Comparison of ENCODE assay signal across 11 cellular contexts in the genomic region with DNA sequence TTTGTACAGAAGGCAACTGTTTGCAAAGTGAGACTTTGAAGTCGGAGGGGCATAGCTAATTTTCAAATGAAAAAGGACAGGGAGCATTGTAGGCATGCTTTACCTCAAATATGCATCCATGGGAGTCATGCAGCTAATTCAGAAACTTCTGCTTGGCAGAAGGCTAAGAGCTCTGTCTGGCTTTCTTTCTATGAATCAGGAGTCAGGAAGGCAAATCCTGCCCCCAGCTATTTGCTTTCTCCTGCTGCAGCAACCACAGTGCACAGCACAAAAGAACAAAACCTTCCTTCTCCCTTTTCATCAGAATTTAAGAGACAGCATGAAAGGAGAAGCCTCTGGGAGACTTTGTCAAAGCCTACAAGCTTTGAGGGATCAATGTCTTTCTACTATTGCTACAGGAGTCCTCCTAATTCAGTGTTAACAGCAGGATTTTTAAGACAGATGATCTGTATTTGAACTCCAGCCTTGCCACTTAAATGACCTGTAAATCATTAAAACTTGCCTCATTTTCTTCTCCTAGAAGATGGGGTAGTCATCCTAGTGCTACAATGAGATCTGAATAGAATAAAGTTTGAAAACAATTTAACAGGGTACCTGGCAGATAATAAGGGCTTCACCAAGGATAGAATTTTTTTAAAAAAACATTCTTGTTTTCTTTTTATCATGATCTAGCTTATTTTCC.
DNase-seq lines count a peak whose midpoint lies in the region; ATAC-seq and TF ChIP-seq lines count a peak whose summit lies in the region.
"Had no signal": no experiment of that assay in that cellular context is flagged by ENCODE, and none has a peak within 500 bp of the region (broad histone marks: within the 10 kb centered on the region; RNA-seq: fewer than 3 reads in every experiment).

No MANE protein-coding gene starts in this region.

- H3K23me2 ChIP-seq in H9 (ENCODE audit: insufficient read length, low read depth, low read length, poor library complexity, severe bottlenecking): no peaks in the 10 kb centered on the region

- no peak overlapping the region for H2BK120ac ChIP-seq in H9 (ENCODE audit: low read depth, low read length, poor library complexity, severe bottlenecking)

- H4K5ac ChIP-seq in H9 (ENCODE audit: insufficient read length, low read depth, low read length): no peak overlapping the region

- H3K4me3 Mint-ChIP-seq in H9: no peak overlapping the region

- peaks cover 4 to 10% (median 6%) of the 10 kb centered on the region in 3 experiments for H3K36me3 Mint-ChIP-seq in H9 (ENCODE audit: insufficient read depth in 1 of 3, low read depth in 3 of 3)

- no peak overlapping the region for H3K27ac ChIP-seq in H9 (ENCODE audit: insufficient read length, low read depth, low read length)

- no peak overlapping the region for H2BK12ac ChIP-seq in H9 (ENCODE audit: insufficient read length, low read depth, low read length)

- H4K8ac ChIP-seq in H9 (replicated peaks; ENCODE audit: insufficient read length, low read depth, low read length): no peak overlapping the region

- no peak overlapping the region for H2BK20ac ChIP-seq in H9 (ENCODE audit: low read depth, low read length, poor library complexity, severe bottlenecking)

- no peaks in the 10 kb centered on the region for H3K9me3 ChIP-seq in H9 (ENCODE audit: control insufficient read depth, low read depth, low read length)

- WGBS in H9 (ENCODE audit: extremely low coverage, insufficient read length, low lambda C conversion rate): no CpG with 5 or more reads among the region's 1 CpG

- H2AFZ ChIP-seq in H9 (ENCODE audit: low read length): no peak overlapping the region

- no peak overlapping the region for H3K9ac ChIP-seq in H9 (ENCODE audit: extremely low read depth, insufficient read length, low read length)

- H3T11ph ChIP-seq in H9 (ENCODE audit: low read length): no peak overlapping the region

- no peak overlapping the region for H4K91ac ChIP-seq in H9 (ENCODE audit: insufficient read length, low read depth, low read length)

- no peak for ATAC-seq in HG02642 (IDR thresholded peaks at IDR 0.05; ENCODE audit: poor library complexity, unreplicated experiment)

- H3K9me3 Mint-ChIP-seq in H9: peaks cover 4% of the 10 kb centered on the region in 2 experiments; a peak in 3 of 5 replicates

- CTCF ChIA-PET in HEK293T (lab: Yijun Ruan, JAX): no interaction called here

- no peaks in the 10 kb centered on the region for H3K4me1 ChIP-seq in H9 (ENCODE audit: insufficient read depth, low read length)

- POLR2A ChIA-PET in HEK293T (lab: Yijun Ruan, JAX): no interaction called here

- no peaks in the 10 kb centered on the region for H3K27me3 ChIP-seq in H9 (ENCODE audit: insufficient read depth, low read length)

- TF ChIP-seq CTCF in AG09309 (IDR thresholded peaks at IDR 0.05; ENCODE audit: control insufficient read depth, insufficient read depth, low read depth, low read length, missing control alignments) (no peak), choroid plexus epithelial cell (conservative IDR thresholded peaks at IDR 0.05; ENCODE audit: low read depth, low read length) (no peak), H9 (conservative IDR thresholded peaks at IDR 0.05) (no peak)

- H3K4ac ChIP-seq in H9 (ENCODE audit: low read depth, low read length): no peak overlapping the region

- no peaks in the 10 kb centered on the region for H4K20me1 ChIP-seq in H9 (ENCODE audit: control insufficient read depth, insufficient read depth, insufficient read length)

- no peak overlapping the region for H3K18ac ChIP-seq in H9 (ENCODE audit: insufficient read length, low read depth, low read length)

- H3K23ac ChIP-seq in H9 (ENCODE audit: insufficient read length, low read depth, low read length): no peak overlapping the region

- no peak overlapping the region for H3K4me3 ChIP-seq in AG09309 (ENCODE audit: control insufficient read depth, low read depth, low read length)
- no peak overlapping the region for H3K4me3 ChIP-seq in choroid plexus epithelial cell (ENCODE audit: low read depth, low read length)

- no peaks in the 10 kb centered on the region for H3K27me3 Mint-ChIP-seq in H9 (ENCODE audit: low read depth)

- H3K4me1 Mint-ChIP-seq in H9: peaks cover 12 to 14% of the 10 kb centered on the region in 2 experiments

- H3K27ac Mint-ChIP-seq in H9: 0 out of 7 replicates have a peak overlapping the region, but pooled peaks of 1 of the 3 experiments have one; percentile 31

- H2AK5ac ChIP-seq in H9 (ENCODE audit: insufficient read length, low read length): no peak overlapping the region

- H3K4me2 ChIP-seq in H9 (ENCODE audit: insufficient read depth, insufficient read length, low read length): no peak overlapping the region

- H3K79me2 ChIP-seq in H9 (ENCODE audit: insufficient read depth, low read length): no peaks in the 10 kb centered on the region

- H3K79me1 ChIP-seq in H9 (ENCODE audit: insufficient read depth, low read depth, low read length, poor library complexity, severe bottlenecking): no peaks in the 10 kb centered on the region

- H2BK5ac ChIP-seq in H9 (ENCODE audit: insufficient read length, low read length): no peak overlapping the region

- DNase-seq in AG09309 (ENCODE audit: low read depth) (peak; percentile 65), LHCN-M2 (ENCODE audit: low read depth) (peak; percentile 59), choroid plexus epithelial cell (ENCODE audit: low read depth) (peak; percentile 85), kidney tubule cell (ENCODE audit: low spot score) (peak; percentile 78), NCI-H2171 (lab: John Stamatoyannopoulos, UW) (no peak), H9 (no peak), HEK293T (ENCODE audit: extremely low spot score) (no peak)
- DNase-seq: cerebellar nuclear complex, KBM-7, mesendoderm had no signal

- no peak overlapping the region for H3K14ac ChIP-seq in H9 (ENCODE audit: insufficient read depth, low read length)

- no peak overlapping the region for H3K56ac ChIP-seq in H9 (ENCODE audit: insufficient read length, low read depth, low read length)

- H2BK15ac ChIP-seq in H9 (ENCODE audit: low read depth, low read length): no peak overlapping the region

TF ChIP-seq in HEK293T, 16 proteins besides CTCF, POLR2A, EP300 and RAD21:
- TF ChIP-seq, protein P1, sequence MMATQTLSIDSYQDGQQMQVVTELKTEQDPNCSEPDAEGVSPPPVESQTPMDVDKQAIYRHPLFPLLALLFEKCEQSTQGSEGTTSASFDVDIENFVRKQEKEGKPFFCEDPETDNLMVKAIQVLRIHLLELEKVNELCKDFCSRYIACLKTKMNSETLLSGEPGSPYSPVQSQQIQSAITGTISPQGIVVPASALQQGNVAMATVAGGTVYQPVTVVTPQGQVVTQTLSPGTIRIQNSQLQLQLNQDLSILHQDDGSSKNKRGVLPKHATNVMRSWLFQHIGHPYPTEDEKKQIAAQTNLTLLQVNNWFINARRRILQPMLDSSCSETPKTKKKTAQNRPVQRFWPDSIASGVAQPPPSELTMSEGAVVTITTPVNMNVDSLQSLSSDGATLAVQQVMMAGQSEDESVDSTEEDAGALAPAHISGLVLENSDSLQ (IDR thresholded peaks at IDR 0.05): no peak
- TF ChIP-seq FOXK2 (IDR thresholded peaks at IDR 0.05): no peak

Comparison
In these comparisons a context has a peak if more than half of its experiments do, and no peak if none do; other contexts are left out.
1. DNase-seq: peak in AG09309 (single experiment), LHCN-M2 (single experiment), choroid plexus epithelial cell (single experiment) and kidney tubule cell (single experiment); none in NCI-H2171 (single experiment), H9 (single experiment) and HEK293T (single experiment).